Comparison of ENCODE assay signal across 14 cellular contexts in the genomic region with DNA sequence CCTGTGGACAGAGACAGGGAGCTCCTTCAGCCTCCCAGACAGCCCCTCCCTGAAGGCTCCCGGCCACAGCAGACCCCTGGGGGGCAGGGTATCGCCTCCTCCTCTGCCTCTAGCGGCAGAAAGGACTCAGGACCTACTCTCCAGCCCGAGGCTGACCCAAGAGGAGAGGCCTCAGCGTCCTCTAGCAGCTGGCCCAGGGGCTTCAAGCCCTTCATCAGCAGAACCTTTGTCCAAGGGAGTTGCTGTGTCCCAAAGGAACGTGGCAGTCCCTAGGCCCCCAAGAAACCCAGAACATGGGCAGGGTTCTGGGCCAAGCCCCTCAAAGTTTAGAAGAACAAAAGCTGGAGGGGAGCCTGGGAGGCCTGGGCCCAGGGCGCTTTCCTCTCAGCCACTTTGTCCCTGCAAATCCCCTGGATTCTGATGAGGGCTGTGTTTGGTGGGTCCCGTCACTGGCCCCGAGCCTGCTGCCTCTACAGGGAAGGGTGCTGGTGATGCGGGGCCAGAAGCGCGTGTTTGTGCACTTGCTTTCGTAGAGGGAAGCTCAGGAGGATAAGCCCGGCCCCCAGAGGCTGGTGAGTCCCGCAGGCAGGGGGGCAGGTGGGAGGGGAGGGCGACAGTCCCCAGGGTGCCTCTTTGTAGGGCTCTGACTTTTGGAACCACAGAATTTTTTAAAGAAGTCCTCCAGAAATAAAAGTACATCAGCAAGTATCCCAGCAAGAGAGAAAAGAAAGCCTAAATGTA. TPM values are rescaled to one million over a fixed set of nuclear protein-coding genes. Genes with fewer than 3 reads are reported as not detected.
A peak's percentile ranks its signal among the peaks of the same experiment; 100 is the strongest.
DNase-seq lines count a peak whose midpoint lies in the region; ATAC-seq, FAIRE-seq and TF ChIP-seq lines count a peak whose summit lies in the region.
"Had no signal": no experiment of that assay in that cellular context is flagged by ENCODE, and none has a peak within 500 bp of the region (broad histone marks: within the 10 kb centered on the region; RNA-seq: fewer than 3 reads in every experiment).

No MANE protein-coding gene starts in this region.

- TF ChIP-seq RAD21 in H1 (IDR thresholded peaks at IDR 0.05 in 1 of 2, conservative IDR thresholded peaks at IDR 0.05 in 1 of 2; ENCODE audit: low read depth in 2 of 2, low read length in 2 of 2): no peak

- no peak for ATAC-seq in CD4-positive, alpha-beta T cell (ENCODE audit: poor library complexity)
- ATAC-seq in GM18498 (IDR thresholded peaks at IDR 0.05; ENCODE audit: unreplicated experiment): no peak

- peak overlapping the region; percentile 60 for H3K18ac ChIP-seq in H1 (ENCODE audit: extremely low read depth, low read length)

- H3K9ac ChIP-seq in MM.1S (ENCODE audit: low read length) (no peak overlapping the region), H1 (replicated peaks in 1 of 4; ENCODE audit: extremely low read depth in 1 of 4, low read depth in 3 of 4, low read length in 3 of 4) (no peak overlapping the region)

- no peak overlapping the region for H3K4me3 Mint-ChIP-seq in CD4-positive, alpha-beta T cell

- FAIRE-seq in H1 (lab: Jason Lieb, UNC) (no peak), H54 (lab: Jason Lieb, UNC) (no peak)
- FAIRE-seq: TTC549 had no signal

- POLR2A ChIA-PET in CD4-positive, alpha-beta T cell (lab: Charles Lee): interaction anchor here (1.4 to 3.4 kb wide), 7 partner anchors 9 to 34 kb away, joined by 4 to 19 read pairs (median 4); a partner anchor contains a TSS
- POLR2A ChIA-PET in H1 (lab: Charles Lee; ENCODE audit: partially characterized antibody): interaction anchor here (0.7 to 1.7 kb wide), 2 partner anchors 19 to 32 kb away, joined by 3 to 4 read pairs; a partner anchor contains a TSS

- no peak for DNase-seq in CD4-positive, alpha-beta T cell
- DNase-seq in MM.1S (no peak), H1 (ENCODE audit: low read depth in 1 of 2, low spot score in 2 of 2) (no peak), sigmoid colon (peak; percentile 80), H54 (ENCODE audit: insufficient read length, low spot score) (no peak), kidney tubule cell (ENCODE audit: low spot score) (no peak), NCI-H510A treated with DMSO at 0.1 percent for 48 hours (lab: John Stamatoyannopoulos, UW) (no peak)
- DNase-seq: dorsolateral prefrontal cortex, KG1, NCI-H187 treated with DMSO at 0.1 percent for 48 hours, NCI-H69 had no signal

- H3K4me2 ChIP-seq in MM.1S (ENCODE audit: low read depth, low read length) (peak overlapping the region; percentile 24; the same call in 1 of the 2 replicates), H1 (ENCODE audit: insufficient read depth in 1 of 2, low read depth in 2 of 2, low read length in 2 of 2) (no peak overlapping the region; a peak in 1 of 4 replicates)

- H2BK5ac ChIP-seq in H1 (ENCODE audit: low read depth, low read length): peak overlapping the region; percentile 39; the same call in 1 of the 2 replicates

- H3K36me3 ChIP-seq in MM.1S (replicated peaks; ENCODE audit: insufficient read depth, low read length) (no peaks in the 10 kb centered on the region), H1 (ENCODE audit: control insufficient read depth in 2 of 4, insufficient read depth in 4 of 4, low read length in 3 of 4) (no peaks in the 10 kb centered on the region; a peak in 1 of 8 replicates), sigmoid colon (no peaks in the 10 kb centered on the region)
- H3K36me3 ChIP-seq: right atrium auricular region had no signal

- H4K8ac ChIP-seq in H1 (ENCODE audit: extremely low read depth, insufficient read depth, low read length): 0 out of 2 replicates have a peak overlapping the region, but pooled peaks have one; percentile 64

- H3K9me3 ChIP-seq in CD4-positive, alpha-beta T cell (ENCODE audit: control insufficient read depth, low read length): no peaks in the 10 kb centered on the region
- H3K9me3 ChIP-seq in MM.1S (replicated peaks; ENCODE audit: insufficient read depth, low read length): no peaks in the 10 kb centered on the region
- no peaks in the 10 kb centered on the region for H3K9me3 ChIP-seq in H1 (ENCODE audit: insufficient read depth in 2 of 2, low read depth in 1 of 2, low read length in 1 of 2)
- no peaks in the 10 kb centered on the region for H3K9me3 ChIP-seq in sigmoid colon
- H3K9me3 ChIP-seq: right atrium auricular region had no signal

- H4K20me1 ChIP-seq in MM.1S (ENCODE audit: insufficient read depth, low read length) (no peaks in the 10 kb centered on the region), H1 (replicated peaks in 1 of 2; ENCODE audit: control insufficient read depth in 1 of 2, insufficient read depth in 2 of 2, low read length in 2 of 2) (peaks cover 0 to 8% of the 10 kb centered on the region in 2 experiments)

- H3K23ac ChIP-seq in H1 (ENCODE audit: insufficient read length): no peak overlapping the region

- H3K4me1 ChIP-seq in MM.1S (ENCODE audit: low read length): no peaks in the 10 kb centered on the region
- H3K4me1 ChIP-seq in H1 (replicated peaks in 1 of 4; ENCODE audit: control insufficient read depth in 3 of 4, insufficient read depth in 4 of 4, low read length in 3 of 4): peaks cover 0 to 11% (median 0%) of the 10 kb centered on the region in 4 experiments; a peak in 3 of 7 replicates
- H3K4me1 ChIP-seq in sigmoid colon: peaks cover 0 to 65% (median 50%) of the 10 kb centered on the region in 4 donors

- H3K27me3 Mint-ChIP-seq in CD4-positive, alpha-beta T cell: no peaks in the 10 kb centered on the region

- TF ChIP-seq POLR2A in H1 (IDR thresholded peaks at IDR 0.05; ENCODE audit: control extremely low read depth in 1 of 2, low read depth in 2 of 2, low read length in 2 of 2): no peak
- no peak for TF ChIP-seq POLR2A in sigmoid colon (IDR thresholded peaks at IDR 0.05)
- no peak for TF ChIP-seq POLR2A in H54 (IDR thresholded peaks at IDR 0.05; ENCODE audit: low read depth, low read length)

- H2AFZ ChIP-seq in MM.1S (ENCODE audit: low read length) (no peak overlapping the region), H1 (ENCODE audit: low read length) (peak overlapping the region; percentile 8; the same call in 1 of the 2 replicates)

- no peak overlapping the region for H2BK120ac ChIP-seq in H1 (replicated peaks; ENCODE audit: low read depth, low read length)

- H3F3A ChIP-seq in MM.1S (ENCODE audit: insufficient read depth, low read length): no peaks in the 10 kb centered on the region

- peak overlapping the region; percentile 52 for H3K27ac ChIP-seq in CD4-positive, alpha-beta T cell (ENCODE audit: low read depth, low read length)
- H3K27ac ChIP-seq in MM.1S (ENCODE audit: low read length): no peak overlapping the region
- H3K27ac ChIP-seq in H1 (ENCODE audit: low read depth, low read length): no peak overlapping the region
- H3K27ac ChIP-seq in sigmoid colon: peak overlapping the region; percentile 3 to 92 (median 77)
- H3K27ac ChIP-seq: right atrium auricular region had no signal

- peaks cover 49% of the 10 kb centered on the region for H3K4me1 Mint-ChIP-seq in CD4-positive, alpha-beta T cell (ENCODE audit: low read depth)

- peaks cover 70% of the 10 kb centered on the region for H3K36me3 Mint-ChIP-seq in CD4-positive, alpha-beta T cell (ENCODE audit: low read depth)

- no peak overlapping the region for H2BK15ac ChIP-seq in H1 (ENCODE audit: low read length)

- H4K91ac ChIP-seq in H1 (replicated peaks; ENCODE audit: insufficient read length, low read length): no peak overlapping the region

- H3K23me2 ChIP-seq in H1 (ENCODE audit: low read depth, low read length): peaks cover 9% of the 10 kb centered on the region; the same call in 1 of the 2 replicates

- intact Hi-C loops in CD4-positive, alpha-beta T cell (cut with DNase I, micrococcal nuclease): no loop called here
- intact Hi-C loops in sigmoid colon (cut with DNase I): no loop called here

- H3K9me3 Mint-ChIP-seq in CD4-positive, alpha-beta T cell: no peaks in the 10 kb centered on the region

- H3K9me2 ChIP-seq in MM.1S (replicated peaks; ENCODE audit: insufficient read depth, low read length): no peaks in the 10 kb centered on the region

- 67% methylated on average over 16 of the region's 16 CpGs; no CpG with 5 or more reads in 1 of the 2 experiments for WGBS in H1 (ENCODE audit: extremely low coverage in 1 of 2, insufficient coverage in 1 of 2, insufficient read length in 1 of 2, insufficient replicate concordance in 2 of 2, low coverage in 1 of 2, low lambda C conversion rate in 2 of 2, missing lambda C conversion rate in 1 of 2), 2 experiments
- WGBS in sigmoid colon, 2 donors: 58 to 74% methylated on average over 16 of the region's 16 CpGs

- H3K56ac ChIP-seq in H1 (replicated peaks; ENCODE audit: insufficient read length, low read depth, low read length): no peak overlapping the region

- H3K79me2 ChIP-seq in MM.1S (ENCODE audit: low read length) (no peaks in the 10 kb centered on the region), H1 (ENCODE audit: control insufficient read depth in 1 of 2, insufficient read depth in 2 of 2, low read length in 2 of 2) (no peaks in the 10 kb centered on the region)

- H4K5ac ChIP-seq in H1 (ENCODE audit: insufficient read length, low read depth, low read length): no peak overlapping the region

- no peaks in the 10 kb centered on the region for H3K79me1 ChIP-seq in H1 (ENCODE audit: low read depth, low read length)

- H3K4ac ChIP-seq in H1 (replicated peaks; ENCODE audit: insufficient read length, low read depth, low read length): no peak overlapping the region

- H2BK12ac ChIP-seq in H1 (ENCODE audit: low read depth, low read length): no peak overlapping the region

- no peaks in the 10 kb centered on the region for H3K27me3 ChIP-seq in CD4-positive, alpha-beta T cell (ENCODE audit: control insufficient read depth, insufficient read depth, low read length)
- H3K27me3 ChIP-seq in MM.1S (replicated peaks; ENCODE audit: insufficient read depth, low read length) (peaks cover 98% of the 10 kb centered on the region), H1 (replicated peaks in 1 of 4; ENCODE audit: control insufficient read depth in 3 of 4, extremely low read depth in 1 of 4, insufficient read depth in 3 of 4, low read length in 3 of 4) (peaks cover 0 to 4% (median 1%) of the 10 kb centered on the region in 4 experiments; a peak in 1 of 7 replicates), sigmoid colon (no peaks in the 10 kb centered on the region)
- H3K27me3 ChIP-seq: right atrium auricular region had no signal

- H3K27ac Mint-ChIP-seq in CD4-positive, alpha-beta T cell: peak overlapping the region; percentile 88

- H2BK20ac ChIP-seq in H1 (ENCODE audit: low read length): no peak overlapping the region

- H2AK5ac ChIP-seq in H1 (ENCODE audit: low read depth, low read length): no peak overlapping the region

- H3K14ac ChIP-seq in H1 (ENCODE audit: insufficient read length): no peak overlapping the region

- CTCF ChIA-PET in CD4-positive, alpha-beta T cell (lab: Charles Lee): interaction anchor here (1.5 to 1.8 kb wide), 2 partner anchors 12 to 15 kb away, joined by 3 to 4 read pairs; no protein-coding TSS in a partner anchor
- CTCF ChIA-PET in H1 (lab: Charles Lee; ENCODE audit: partially characterized antibody): interaction anchor here (0.6 to 3.3 kb wide), 11 partner anchors 9 to 417 kb away, joined by 3 to 24 read pairs (median 4); a partner anchor contains a TSS

- no peak for TF ChIP-seq EP300 in H1 (IDR thresholded peaks at IDR 0.05; ENCODE audit: borderline replicate concordance in 1 of 2, low read depth in 2 of 2, low read length in 2 of 2)
- no peak for TF ChIP-seq EP300 in sigmoid colon (IDR thresholded peaks at IDR 0.05)

- H3K4me3 ChIP-seq in MM.1S (ENCODE audit: low read length): no peak overlapping the region
- H3K4me3 ChIP-seq in H1 (ENCODE audit: extremely low read depth in 1 of 4, insufficient read depth in 2 of 4, low read depth in 3 of 4, low read length in 4 of 4): peak overlapping the region in 1 of 4 experiments; percentile 1; a peak in 1 of 8 replicates
- H3K4me3 ChIP-seq in sigmoid colon: peak overlapping the region in 3 of 4 donors; percentile 25 to 44 (median 27)
- H3K4me3 ChIP-seq: dorsolateral prefrontal cortex, right atrium auricular region had no signal

- TF ChIP-seq CTCF in CD4-positive, alpha-beta T cell (IDR thresholded peaks at IDR 0.05): no peak
- TF ChIP-seq CTCF in MM.1S (IDR thresholded peaks at IDR 0.05; ENCODE audit: low read length): no peak
- TF ChIP-seq CTCF in H1 (IDR thresholded peaks at IDR 0.05; ENCODE audit: control extremely low read depth in 1 of 3, insufficient read depth in 1 of 3, low read depth in 1 of 3, low read length in 3 of 3): peak in 1 of 3 experiments; percentile 33; a peak in 2 of 4 replicates
- no peak for TF ChIP-seq CTCF in sigmoid colon (IDR thresholded peaks at IDR 0.05)

RNA-seq across cellular contexts. Expression of a gene that starts 13.3 kb away (rescaled TPM):
- total RNA-seq in CD4-positive, alpha-beta T cell: 100 to 1,000 TPM; 283 to 284 TPM
- total RNA-seq in H1 (2021; fragmentation: NEBNext Ultra II Directional; extraction: Animal tissue kit (Norgen Biotek cat#: 25700)): 0.24 and 0.36 TPM in 2 replicates
- polyA plus RNA-seq in H1 (2011; rRNA removed) (0.63 and 0.89 TPM in 2 replicates), sigmoid colon (100 to 1,000 TPM in 1 of 3 donors, 10 to 100 TPM in 2; 21.0 to 103 (median 60.5) TPM)
- 0.76 TPM for polyA plus RNA-seq in H1 (2011; cell fraction: cytosol; rRNA removed)
- polyA plus RNA-seq in H1 (2011; cell fraction: nucleus; rRNA removed): 1.6 TPM
- 0.40 to 0.58 TPM (median 0.48 TPM) in 4 replicates for polyA plus RNA-seq in H1 (2012, experiment 1 of 2)
- 0.49 TPM for polyA plus RNA-seq in H1 (2012, experiment 2 of 2)
- polyA plus RNA-seq in H1 (2013, experiment 1 of 2): 0.26 TPM
- 0.52 TPM for polyA plus RNA-seq in H1 (2013, experiment 2 of 2)
- polyA minus RNA-seq in H1 (2011; rRNA and poly(A)+ RNA removed): 0.25 and 0.27 TPM in 2 replicates
- not detected for polyA minus RNA-seq in H1 (2011; cell fraction: cytosol; rRNA and poly(A)+ RNA removed)
- 0.70 TPM for polyA minus RNA-seq in H1 (2011; cell fraction: nucleus; rRNA and poly(A)+ RNA removed)
- total RNA-seq in sigmoid colon: 10 to 100 TPM; 14.7 to 82.0 (median 48.5) TPM

RNA-seq across cellular contexts. Expression of a gene that starts 32.4 kb away (rescaled TPM):
- total RNA-seq in CD4-positive, alpha-beta T cell: 1 to 10 TPM; 7.7 to 9.1 TPM
- total RNA-seq in H1 (2021; fragmentation: NEBNext Ultra II Directional; extraction: Animal tissue kit (Norgen Biotek cat#: 25700)): 57.3 and 64.1 TPM in 2 replicates
- polyA plus RNA-seq in H1 (2011; rRNA removed): 17.7 and 34.6 TPM in 2 replicates
- polyA plus RNA-seq in H1 (2011; cell fraction: cytosol; rRNA removed): 43.7 TPM
- 28.5 TPM for polyA plus RNA-seq in H1 (2011; cell fraction: nucleus; rRNA removed)
- 20.8 to 42.4 TPM (median 39.1 TPM) in 4 replicates for polyA plus RNA-seq in H1 (2012, experiment 1 of 2)
- 28.1 TPM for polyA plus RNA-seq in H1 (2012, experiment 2 of 2)
- polyA plus RNA-seq in H1 (2013, experiment 1 of 2): 28.3 TPM
- 30.5 TPM for polyA plus RNA-seq in H1 (2013, experiment 2 of 2)
- 5.9 and 6.3 TPM in 2 replicates for polyA minus RNA-seq in H1 (2011; rRNA and poly(A)+ RNA removed)
- polyA minus RNA-seq in H1 (2011; cell fraction: cytosol; rRNA and poly(A)+ RNA removed): 28.0 TPM
- 8.6 TPM for polyA minus RNA-seq in H1 (2011; cell fraction: nucleus; rRNA and poly(A)+ RNA removed)
- total RNA-seq in sigmoid colon: 10 to 100 TPM; 18.3 to 38.8 (median 22.0) TPM
- polyA plus RNA-seq in sigmoid colon: 10 to 100 TPM in 2 of 3 donors, 1 to 10 TPM in 1; 9.7 to 31.9 (median 15.0) TPM

RNA-seq across cellular contexts. Expression of a gene that starts 33.9 kb away (rescaled TPM):
- total RNA-seq in CD4-positive, alpha-beta T cell: 10 to 100 TPM; 99.0 to 99.5 TPM
- total RNA-seq in H1 (2021; fragmentation: NEBNext Ultra II Directional; extraction: Animal tissue kit (Norgen Biotek cat#: 25700)): 124 and 130 TPM in 2 replicates
- polyA plus RNA-seq in H1 (2011; rRNA removed) (88.9 and 90.8 TPM in 2 replicates), sigmoid colon (100 to 1,000 TPM in 1 of 3 donors, 10 to 100 TPM in 2; 49.7 to 146 (median 59.5) TPM)
- polyA plus RNA-seq in H1 (2011; cell fraction: cytosol; rRNA removed): 98.5 TPM
- polyA plus RNA-seq in H1 (2011; cell fraction: nucleus; rRNA removed): 76.0 TPM
- polyA plus RNA-seq in H1 (2012, experiment 1 of 2): 76.4 to 95.3 TPM (median 87.0 TPM) in 4 replicates
- 117 TPM for polyA plus RNA-seq in H1 (2012, experiment 2 of 2)
- polyA plus RNA-seq in H1 (2013, experiment 1 of 2): 140 TPM
- 172 TPM for polyA plus RNA-seq in H1 (2013, experiment 2 of 2)
- 63.7 and 69.2 TPM in 2 replicates for polyA minus RNA-seq in H1 (2011; rRNA and poly(A)+ RNA removed)
- polyA minus RNA-seq in H1 (2011; cell fraction: cytosol; rRNA and poly(A)+ RNA removed): 110 TPM
- 39.1 TPM for polyA minus RNA-seq in H1 (2011; cell fraction: nucleus; rRNA and poly(A)+ RNA removed)
- 100 to 1,000 TPM; 158 to 208 (median 188) TPM for total RNA-seq in sigmoid colon

Comparison
In these comparisons a context has a peak if more than half of its experiments do, and no peak if none do; other contexts are left out.
1. H3K27ac ChIP-seq: peak in CD4-positive, alpha-beta T cell (single experiment) and sigmoid colon (4 of 4); none in MM.1S (single experiment) and H1 (single experiment).
2. RNA of a gene that starts 13.3 kb away (total RNA-seq): 283 to 284 TPM in CD4-positive, alpha-beta T cell and 14.7 to 82.0 TPM in sigmoid colon; 0.24 to 0.36 TPM in H1; every median in the first group is over 10 times any median in the second.